Comparison of ENCODE assay signal across 1 cellular context in the genomic region with DNA sequence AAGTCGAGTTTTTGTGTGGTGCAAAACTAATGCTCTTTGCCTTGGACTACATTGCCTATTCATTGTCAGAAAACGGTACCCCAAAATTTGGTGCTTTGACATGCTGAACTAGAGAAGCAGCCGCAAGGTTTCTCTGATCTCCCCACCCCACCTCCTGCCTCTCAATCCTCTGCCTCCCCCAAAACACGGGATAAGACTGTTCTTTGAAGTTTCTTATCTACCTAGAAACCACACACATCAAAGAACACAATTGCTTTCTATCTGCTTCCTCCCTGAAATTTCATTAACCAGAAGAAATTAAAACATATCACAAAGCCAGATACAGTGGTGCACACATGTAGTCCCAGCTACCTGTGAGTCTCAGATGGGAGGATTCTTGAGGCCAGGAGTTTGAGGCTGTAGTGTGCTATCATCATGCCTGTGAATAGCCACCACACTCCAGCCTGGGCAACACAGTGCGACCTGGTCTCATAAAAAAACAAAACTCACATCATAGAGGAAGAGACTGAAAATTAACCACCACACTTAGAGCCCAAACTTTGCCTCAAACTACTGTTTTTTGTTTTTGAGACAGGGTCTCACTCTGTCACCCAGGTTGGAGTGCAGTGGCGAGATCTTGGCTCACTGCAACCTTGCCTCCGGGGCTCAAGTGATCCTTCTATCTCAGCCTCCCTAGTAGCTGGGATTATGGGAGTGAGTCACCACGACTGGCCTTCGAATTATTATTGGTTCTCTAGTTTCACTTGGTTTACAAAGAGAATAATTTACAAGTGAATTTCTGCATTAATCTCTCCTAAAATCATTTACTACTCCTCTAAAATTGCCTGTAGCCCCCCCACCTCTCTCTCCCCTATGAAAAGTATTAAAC.
TF ChIP-seq lines count a peak whose summit lies in the region.

No MANE protein-coding gene starts in this region.

TF ChIP-seq in HepG2, 621 proteins besides CTCF, POLR2A, EP300 and RAD21:
- no peak for TF ChIP-seq KLF6 (CRISPR knock-in tag; IDR thresholded peaks at IDR 0.05)
- TF ChIP-seq, protein P1, sequence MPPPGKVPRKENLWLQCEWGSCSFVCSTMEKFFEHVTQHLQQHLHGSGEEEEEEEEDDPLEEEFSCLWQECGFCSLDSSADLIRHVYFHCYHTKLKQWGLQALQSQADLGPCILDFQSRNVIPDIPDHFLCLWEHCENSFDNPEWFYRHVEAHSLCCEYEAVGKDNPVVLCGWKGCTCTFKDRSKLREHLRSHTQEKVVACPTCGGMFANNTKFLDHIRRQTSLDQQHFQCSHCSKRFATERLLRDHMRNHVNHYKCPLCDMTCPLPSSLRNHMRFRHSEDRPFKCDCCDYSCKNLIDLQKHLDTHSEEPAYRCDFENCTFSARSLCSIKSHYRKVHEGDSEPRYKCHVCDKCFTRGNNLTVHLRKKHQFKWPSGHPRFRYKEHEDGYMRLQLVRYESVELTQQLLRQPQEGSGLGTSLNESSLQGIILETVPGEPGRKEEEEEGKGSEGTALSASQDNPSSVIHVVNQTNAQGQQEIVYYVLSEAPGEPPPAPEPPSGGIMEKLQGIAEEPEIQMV (CRISPR knock-in tag; IDR thresholded peaks at IDR 0.05; ENCODE audit: low read depth), result no peak
- TF ChIP-seq FOXM1 (CRISPR knock-in tag; IDR thresholded peaks at IDR 0.05), result no peak
- TF ChIP-seq, protein P2, sequence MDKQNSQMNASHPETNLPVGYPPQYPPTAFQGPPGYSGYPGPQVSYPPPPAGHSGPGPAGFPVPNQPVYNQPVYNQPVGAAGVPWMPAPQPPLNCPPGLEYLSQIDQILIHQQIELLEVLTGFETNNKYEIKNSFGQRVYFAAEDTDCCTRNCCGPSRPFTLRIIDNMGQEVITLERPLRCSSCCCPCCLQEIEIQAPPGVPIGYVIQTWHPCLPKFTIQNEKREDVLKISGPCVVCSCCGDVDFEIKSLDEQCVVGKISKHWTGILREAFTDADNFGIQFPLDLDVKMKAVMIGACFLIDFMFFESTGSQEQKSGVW (CRISPR knock-in tag; IDR thresholded peaks at IDR 0.05; ENCODE audit: borderline replicate concordance), result no peak
- no peak for TF ChIP-seq ZFP36L2 (CRISPR knock-in tag; IDR thresholded peaks at IDR 0.05)
- no peak for TF ChIP-seq HES4 (CRISPR knock-in tag; IDR thresholded peaks at IDR 0.05; ENCODE audit: borderline replicate concordance)
- TF ChIP-seq TARDBP (CRISPR knock-in tag; IDR thresholded peaks at IDR 0.05), result no peak
- TF ChIP-seq, protein P3, sequence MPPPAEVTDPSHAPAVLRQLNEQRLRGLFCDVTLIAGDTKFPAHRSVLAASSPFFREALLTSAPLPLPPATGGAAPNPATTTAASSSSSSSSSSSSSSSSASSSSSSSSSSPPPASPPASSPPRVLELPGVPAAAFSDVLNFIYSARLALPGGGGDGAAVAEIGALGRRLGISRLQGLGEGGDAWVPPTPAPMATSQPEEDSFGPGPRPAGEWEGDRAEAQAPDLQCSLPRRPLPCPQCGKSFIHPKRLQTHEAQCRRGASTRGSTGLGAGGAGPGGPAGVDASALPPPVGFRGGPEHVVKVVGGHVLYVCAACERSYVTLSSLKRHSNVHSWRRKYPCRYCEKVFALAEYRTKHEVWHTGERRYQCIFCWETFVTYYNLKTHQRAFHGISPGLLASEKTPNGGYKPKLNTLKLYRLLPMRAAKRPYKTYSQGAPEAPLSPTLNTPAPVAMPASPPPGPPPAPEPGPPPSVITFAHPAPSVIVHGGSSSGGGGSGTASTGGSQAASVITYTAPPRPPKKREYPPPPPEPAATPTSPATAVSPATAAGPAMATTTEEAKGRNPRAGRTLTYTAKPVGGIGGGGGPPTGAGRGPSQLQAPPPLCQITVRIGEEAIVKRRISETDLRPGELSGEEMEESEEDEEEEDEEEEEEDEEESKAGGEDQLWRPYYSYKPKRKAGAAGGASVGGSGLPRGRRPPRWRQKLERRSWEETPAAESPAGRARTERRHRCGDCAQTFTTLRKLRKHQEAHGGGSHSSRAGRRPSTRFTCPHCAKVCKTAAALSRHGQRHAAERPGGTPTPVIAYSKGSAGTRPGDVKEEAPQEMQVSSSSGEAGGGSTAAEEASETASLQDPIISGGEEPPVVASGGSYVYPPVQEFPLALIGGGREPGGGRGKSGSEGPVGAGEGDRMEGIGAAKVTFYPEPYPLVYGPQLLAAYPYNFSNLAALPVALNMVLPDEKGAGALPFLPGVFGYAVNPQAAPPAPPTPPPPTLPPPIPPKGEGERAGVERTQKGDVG (CRISPR knock-in tag; IDR thresholded peaks at IDR 0.05; ENCODE audit: borderline replicate concordance), result no peak
- no peak for TF ChIP-seq NFATC3 (CRISPR knock-in tag; IDR thresholded peaks at IDR 0.05)
- TF ChIP-seq ZNF136 (CRISPR knock-in tag; IDR thresholded peaks at IDR 0.05; ENCODE audit: low read depth), result no peak
- TF ChIP-seq, protein P4, sequence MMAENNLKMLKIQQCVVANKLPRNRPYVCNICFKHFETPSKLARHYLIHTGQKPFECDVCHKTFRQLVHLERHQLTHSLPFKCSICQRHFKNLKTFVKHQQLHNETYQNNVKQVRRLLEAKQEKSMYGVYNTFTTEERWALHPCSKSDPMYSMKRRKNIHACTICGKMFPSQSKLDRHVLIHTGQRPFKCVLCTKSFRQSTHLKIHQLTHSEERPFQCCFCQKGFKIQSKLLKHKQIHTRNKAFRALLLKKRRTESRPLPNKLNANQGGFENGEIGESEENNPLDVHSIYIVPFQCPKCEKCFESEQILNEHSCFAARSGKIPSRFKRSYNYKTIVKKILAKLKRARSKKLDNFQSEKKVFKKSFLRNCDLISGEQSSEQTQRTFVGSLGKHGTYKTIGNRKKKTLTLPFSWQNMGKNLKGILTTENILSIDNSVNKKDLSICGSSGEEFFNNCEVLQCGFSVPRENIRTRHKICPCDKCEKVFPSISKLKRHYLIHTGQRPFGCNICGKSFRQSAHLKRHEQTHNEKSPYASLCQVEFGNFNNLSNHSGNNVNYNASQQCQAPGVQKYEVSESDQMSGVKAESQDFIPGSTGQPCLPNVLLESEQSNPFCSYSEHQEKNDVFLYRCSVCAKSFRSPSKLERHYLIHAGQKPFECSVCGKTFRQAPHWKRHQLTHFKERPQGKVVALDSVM (CRISPR knock-in tag; IDR thresholded peaks at IDR 0.05), result peak; percentile 83
- no peak for TF ChIP-seq CBX1 (IDR thresholded peaks at IDR 0.05; ENCODE audit: low read depth)
- TF ChIP-seq FOSL2 (CRISPR knock-in tag; IDR thresholded peaks at IDR 0.05), result peak; percentile 39; the same call in 1 of the 2 replicates
- no peak for TF ChIP-seq NCOR1 (IDR thresholded peaks at IDR 0.05; ENCODE audit: borderline replicate concordance, low read length)
